ENCODE assay signal across 8 cellular contexts in the genomic region with DNA sequence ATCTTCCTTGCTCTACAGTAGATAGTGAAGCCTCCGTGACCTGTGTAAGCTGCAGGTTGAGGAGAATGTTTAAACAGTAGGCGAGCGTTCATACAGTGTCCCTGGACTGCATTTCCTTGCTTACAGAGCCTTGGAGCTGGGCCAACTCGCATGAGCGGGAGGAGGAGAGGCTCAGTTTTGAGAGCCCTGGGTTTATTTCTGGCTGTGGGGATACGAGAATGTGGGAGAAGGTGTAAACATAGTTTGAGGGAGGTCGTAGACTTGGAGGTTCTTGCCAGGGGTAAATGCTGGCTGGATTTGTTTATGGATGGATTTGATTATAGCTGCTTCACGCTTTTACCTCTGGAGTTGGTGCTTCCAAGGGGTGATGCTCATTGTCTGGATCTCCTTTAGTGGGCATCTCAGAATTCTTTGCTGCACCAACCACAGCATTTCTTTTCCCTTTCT. TPM values are rescaled to one million over a fixed set of nuclear protein-coding genes. Genes with fewer than 3 reads are reported as not detected.
A peak's percentile ranks its signal among the peaks of the same experiment; 100 is the strongest.
DNase-seq lines count a peak whose midpoint lies in the region; ATAC-seq lines count a peak whose summit lies in the region.

No MANE protein-coding gene starts in this region.

- no peaks in the 10 kb centered on the region for H3K9me3 ChIP-seq in GM23248 (ENCODE audit: low read depth)
- no peaks in the 10 kb centered on the region for H3K9me3 ChIP-seq in trophoblast cell (ENCODE audit: insufficient read depth, low read depth, low read length)

- H2BK5ac ChIP-seq in trophoblast cell (ENCODE audit: low read depth, low read length, poor library complexity), result peak overlapping the region; percentile 49

- H3K9me2 ChIP-seq in GM23248 (ENCODE audit: insufficient read depth), result no peaks in the 10 kb centered on the region

- H3K79me1 ChIP-seq in trophoblast cell (ENCODE audit: low read length), result peaks cover 8% of the 10 kb centered on the region

- intact Hi-C loops in head of caudate nucleus (cut with DNase I), result no loop called here

- DNase-seq in GM23248 (peak; percentile 50), RPMI7951 (ENCODE audit: low read depth) (peak; percentile 56), head of caudate nucleus (peak in 38 of 42 donors; percentile 18 to 80 (median 52)), trophoblast cell (no peak), HK-2 (ENCODE audit: unreplicated experiment) (no peak)
- DNase-seq in activated CD4-positive, alpha-beta T cell treated with anti-CD3 and anti-CD28 coated beads, Interleukin-2, amount 50 U/mL, for 4 hours, result no peak
- DNase-seq in activated CD4-positive, alpha-beta T cell treated with anti-CD3 and anti-CD28 coated beads, Interleukin-2, amount 50 U/mL, for 48 hours, result no peak

- H4K12ac ChIP-seq in trophoblast cell (ENCODE audit: low read depth, low read length), result no peak overlapping the region

- peaks cover 22% of the 10 kb centered on the region for H3K36me3 ChIP-seq in GM23248 (ENCODE audit: low read depth)
- peaks cover 0 to 8% of the 10 kb centered on the region in 2 experiments for H3K36me3 ChIP-seq in trophoblast cell (ENCODE audit: control insufficient read depth in 1 of 2, insufficient read depth in 2 of 2, low read length in 2 of 2)

- in situ Hi-C loops in GM23248 (cut with MboI), result no loop called here

- H3K4ac ChIP-seq in trophoblast cell (ENCODE audit: low read depth, low read length), result peak overlapping the region; percentile 61

- H3K4me2 ChIP-seq in GM23248 (ENCODE audit: unreplicated experiment) (no peak overlapping the region), trophoblast cell (ENCODE audit: low read length) (no peak overlapping the region)

- H3K9ac ChIP-seq in GM23248 (no peak overlapping the region), trophoblast cell (ENCODE audit: low read length) (no peak overlapping the region)

- H3K27me3 ChIP-seq in GM23248 (replicated peaks; ENCODE audit: insufficient read depth), result no peaks in the 10 kb centered on the region
- no peaks in the 10 kb centered on the region for H3K27me3 ChIP-seq in trophoblast cell (ENCODE audit: insufficient read depth, low read length)

- no peak overlapping the region for H2BK120ac ChIP-seq in trophoblast cell (ENCODE audit: insufficient read depth, low read length, poor library complexity)

- peaks cover 100% of the 10 kb centered on the region for H3K79me2 ChIP-seq in GM23248 (ENCODE audit: insufficient read depth)
- H3K79me2 ChIP-seq in trophoblast cell (ENCODE audit: control insufficient read depth, insufficient read depth, low read length, poor library complexity), result peaks cover 9% of the 10 kb centered on the region

- peaks cover 49% of the 10 kb centered on the region for H4K20me1 ChIP-seq in GM23248 (ENCODE audit: insufficient read depth)

- H4K91ac ChIP-seq in trophoblast cell (ENCODE audit: low read depth, low read length), result no peak overlapping the region

- H3K23ac ChIP-seq in trophoblast cell (ENCODE audit: low read length), result no peak overlapping the region

- peaks cover 94% of the 10 kb centered on the region for H3F3A ChIP-seq in GM23248 (ENCODE audit: insufficient read depth)

- no peak overlapping the region for H2AK5ac ChIP-seq in trophoblast cell (ENCODE audit: low read length)

- no peak overlapping the region for H3K18ac ChIP-seq in trophoblast cell (ENCODE audit: low read length)

- H3K27ac ChIP-seq in GM23248 (peak overlapping the region; percentile 64; the same call in 1 of the 2 replicates), trophoblast cell (ENCODE audit: low read depth, low read length) (no peak overlapping the region)

- ATAC-seq in GM19351 (IDR thresholded peaks at IDR 0.05; ENCODE audit: unreplicated experiment), result no peak

- WGBS in GM23248 (ENCODE audit: low coverage in 1 of 2, low lambda C conversion rate in 2 of 2, missing lambda C conversion rate in 2 of 2), 2 experiments, result 69 to 72% methylated on average over 8 of the region's 8 CpGs
- WGBS in trophoblast cell (ENCODE audit: extremely low coverage, insufficient coverage, insufficient read length), result no CpG with 5 or more reads among the region's 8 CpGs

- no peak overlapping the region for H3K4me3 ChIP-seq in GM23248
- no peak overlapping the region for H3K4me3 ChIP-seq in trophoblast cell (ENCODE audit: low read depth, low read length)

- no peak overlapping the region for H4K8ac ChIP-seq in trophoblast cell (ENCODE audit: low read depth, low read length)

- H2AFZ ChIP-seq in GM23248 (no peak overlapping the region), trophoblast cell (ENCODE audit: insufficient read depth, low read length, poor library complexity) (no peak overlapping the region)

- no peak overlapping the region for H3K14ac ChIP-seq in trophoblast cell (ENCODE audit: low read length)

- H3K4me1 ChIP-seq in GM23248 (ENCODE audit: insufficient read depth), result peaks cover 97% of the 10 kb centered on the region
- peaks cover 18 to 26% of the 10 kb centered on the region in 2 experiments for H3K4me1 ChIP-seq in trophoblast cell (ENCODE audit: control insufficient read depth in 1 of 2, insufficient read depth in 2 of 2, low read length in 2 of 2)

- no peak overlapping the region for H2BK12ac ChIP-seq in trophoblast cell (ENCODE audit: low read length)

RNA-seq across cellular contexts. Expression of a gene that starts 20.8 kb away (rescaled TPM):
- total RNA-seq in GM23248 (2014; rRNA removed; shearing (Covaris generic)), result 485 and 499 TPM in 2 replicates
- polyA plus RNA-seq in GM23248 (2016; fragmentation: Nextera tagmentation; extraction: Ambion mirVana), result 76.4 and 77.4 TPM in 2 replicates
- 35.1 and 44.2 TPM in 2 replicates for total RNA-seq in RPMI7951 (2014; rRNA removed; shearing (Covaris generic))
- polyA plus RNA-seq in trophoblast cell (2013), result 49.0 and 54.7 TPM in 2 replicates

Comparison
In these comparisons a context has a peak if more than half of its experiments do, and no peak if none do; other contexts are left out.
1. DNase-seq: peak in GM23248 (single experiment), RPMI7951 (single experiment) and head of caudate nucleus (38 of 42); none in trophoblast cell (0 of 2), activated CD4-positive, alpha-beta T cell treated with anti-CD3 and anti-CD28 coated beads, Interleukin-2, amount 50 U/mL, for 4 hours (0 of 2), HK-2 (single experiment) and activated CD4-positive, alpha-beta T cell treated with anti-CD3 and anti-CD28 coated beads, Interleukin-2, amount 50 U/mL, for 48 hours (0 of 2).
2. RNA of a gene that starts 20.8 kb away (total RNA-seq): 485 to 499 TPM in GM23248; 35.1 to 44.2 TPM in RPMI7951; every median in the first group is over 10 times any median in the second.